In genomic region chr21:32237021-32237420, GRCh38 we compare ENCODE assay signal across 27 cellular contexts.
"Had no signal": no experiment of that assay in that cellular context is flagged by ENCODE, and none has a peak within 500 bp of the region (broad histone marks: within the 10 kb centered on the region; RNA-seq: fewer than 3 reads in every experiment).

No MANE protein-coding gene starts in this region.

- H2AFZ ChIP-seq: hepatocyte, neural progenitor cell had no signal

- H3K9ac ChIP-seq: neural progenitor cell had no signal

- H3K4me3 Mint-ChIP-seq: dendritic cell treated with granulocyte-macrophage colony-stimulating factor and Interleukin-4, amounts not matched to agents 40 ng/mL and 50 ng/mL, for 4 days; effector memory CD8-positive, alpha-beta T cell; natural killer cell treated with Interleukin-12 subunit alpha and Interleukin-12 subunit beta and Interleukin-15 and Interleukin-18, amount 100 ng/mL, for 72 hours; neural progenitor cell; stimulated activated memory B cell treated with anti-CD40 and anti-IgM and Interleukin-4, amounts not matched to agents 10 μg/mL and 1 μg/mL and 100 μg/mL, for 72 hours; type B pancreatic cell had no signal

- H3K9me3 ChIP-seq: esophagus squamous epithelium, pancreas, stomach, vagina had no signal

- H3K27ac Mint-ChIP-seq: dendritic cell treated with granulocyte-macrophage colony-stimulating factor and Interleukin-4, amounts not matched to agents 40 ng/mL and 50 ng/mL, for 4 days; effector memory CD8-positive, alpha-beta T cell; natural killer cell treated with Interleukin-12 subunit alpha and Interleukin-12 subunit beta and Interleukin-15 and Interleukin-18, amount 100 ng/mL, for 72 hours; neural progenitor cell; progenitor cell of endocrine pancreas; stimulated activated memory B cell treated with anti-CD40 and anti-IgM and Interleukin-4, amounts not matched to agents 10 μg/mL and 1 μg/mL and 100 μg/mL, for 72 hours; type B pancreatic cell had no signal

- H3K4me2 ChIP-seq: hepatocyte, neural progenitor cell had no signal

- H3K36me3 Mint-ChIP-seq: natural killer cell treated with Interleukin-12 subunit alpha and Interleukin-12 subunit beta and Interleukin-15 and Interleukin-18, amount 100 ng/mL, for 72 hours; stimulated activated memory B cell treated with anti-CD40 and anti-IgM and Interleukin-4, amounts not matched to agents 10 μg/mL and 1 μg/mL and 100 μg/mL, for 72 hours had no signal

- H3K79me2 ChIP-seq: hepatocyte had no signal

- H3K27me3 ChIP-seq: esophagus squamous epithelium, hepatocyte, neural progenitor cell, pancreas, stomach, vagina had no signal

- H3K27me3 Mint-ChIP-seq: dendritic cell treated with granulocyte-macrophage colony-stimulating factor and Interleukin-4, amounts not matched to agents 40 ng/mL and 50 ng/mL, for 4 days; progenitor cell of endocrine pancreas; stimulated activated memory B cell treated with anti-CD40 and anti-IgM and Interleukin-4, amounts not matched to agents 10 μg/mL and 1 μg/mL and 100 μg/mL, for 72 hours had no signal

- DNase-seq: effector memory CD8-positive, alpha-beta T cell; esophagus squamous epithelium; foreskin melanocyte; head of caudate nucleus; left colon; left ventricle myocardium superior; mesenchymal stem cell; midbrain; occipital lobe; pancreas; right cardiac atrium; small intestine; stimulated activated CD4-positive, alpha-beta T cell treated with anti-CD3 and anti-CD28 coated beads, Interleukin-12 subunit alpha, Interleukin-12 subunit beta, amount 100 ng/mL, for 4 hours; stimulated activated CD4-positive, alpha-beta T cell treated with anti-CD3 and anti-CD28 coated beads, Interleukin-4, amount 100 ng/mL, for 1 hour; stimulated activated CD8-positive, alpha-beta memory T cell treated with anti-CD3 and anti-CD28 coated beads, Interleukin-4, amount 100 ng/mL, for 48 hours; stomach; substantia nigra had no signal

- H3K4me1 ChIP-seq: pancreas, stomach, vagina had no signal

- ATAC-seq: effector memory CD8-positive, alpha-beta T cell; left colon; left ventricle myocardium superior; natural killer cell treated with Interleukin-12 subunit alpha and Interleukin-12 subunit beta and Interleukin-15 and Interleukin-18, amount 100 ng/mL, for 72 hours; pancreas; right cardiac atrium; stimulated activated memory B cell treated with anti-CD40 and anti-IgM and Interleukin-4, amounts not matched to agents 10 μg/mL and 1 μg/mL and 100 μg/mL, for 72 hours had no signal

- H3K27ac ChIP-seq: epithelial cell of prostate, esophagus squamous epithelium, hepatocyte, neural progenitor cell, pancreas, stomach, vagina had no signal

- H3K4me3 ChIP-seq: esophagus squamous epithelium, hepatocyte, lung, neural progenitor cell, pancreas, stomach, vagina had no signal

- H3K4me1 Mint-ChIP-seq: stimulated activated memory B cell treated with anti-CD40 and anti-IgM and Interleukin-4, amounts not matched to agents 10 μg/mL and 1 μg/mL and 100 μg/mL, for 72 hours had no signal

- H3K36me3 ChIP-seq: esophagus squamous epithelium, neural progenitor cell, pancreas, stomach, vagina had no signal
